ENCODE assay signal across 20 cellular contexts in the genomic region with DNA sequence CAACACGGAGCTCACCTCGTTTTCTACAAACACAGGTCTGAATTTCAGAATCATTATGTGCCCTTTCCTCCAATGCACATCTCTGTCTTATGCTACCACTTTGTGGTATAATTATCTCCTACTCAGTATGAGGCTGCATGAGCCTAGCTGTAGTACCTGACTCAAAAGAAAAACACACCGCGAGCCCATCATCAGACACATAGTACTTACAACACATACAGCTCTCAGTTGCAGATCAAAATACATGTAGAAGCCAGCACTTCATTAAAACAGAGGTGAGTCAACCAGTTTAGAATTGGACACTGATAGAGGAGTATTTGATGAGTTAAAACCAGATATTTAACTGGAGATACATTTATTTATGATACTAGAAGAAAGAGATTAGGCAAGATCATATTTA. TPM values are rescaled to one million over a fixed set of nuclear protein-coding genes. Genes with fewer than 3 reads are reported as not detected.
A peak's percentile ranks its signal among the peaks of the same experiment; 100 is the strongest.
DNase-seq lines count a peak whose midpoint lies in the region; ATAC-seq and TF ChIP-seq lines count a peak whose summit lies in the region.
"Had no signal": no experiment of that assay in that cellular context is flagged by ENCODE, and none has a peak within 500 bp of the region (broad histone marks: within the 10 kb centered on the region; RNA-seq: fewer than 3 reads in every experiment).

No MANE protein-coding gene starts in this region.

- H3K27me3 Mint-ChIP-seq in Calu3 (ENCODE audit: unreplicated experiment) = no peaks in the 10 kb centered on the region
- H3K27me3 Mint-ChIP-seq in T-helper 2 cell treated with Interferon-gamma antibody and Interleukin-4, amounts not matched to agents 5 μg/mL and 100 μg/mL, for 36 hours (ENCODE audit: low read depth) = peaks cover 45% of the 10 kb centered on the region
- peaks cover 4 to 45% (median 16%) of the 10 kb centered on the region in 5 donors for H3K27me3 Mint-ChIP-seq in naive thymus-derived CD4-positive, alpha-beta T cell

- H3K4me1 Mint-ChIP-seq in Calu3 (ENCODE audit: low read depth, unreplicated experiment) = peaks cover 37% of the 10 kb centered on the region
- peaks cover 16% of the 10 kb centered on the region for H3K4me1 Mint-ChIP-seq in T-helper 2 cell treated with Interferon-gamma antibody and Interleukin-4, amounts not matched to agents 5 μg/mL and 100 μg/mL, for 36 hours (ENCODE audit: low read depth)
- peaks cover 9 to 14% (median 11%) of the 10 kb centered on the region in 7 donors for H3K4me1 Mint-ChIP-seq in naive thymus-derived CD4-positive, alpha-beta T cell

- peaks cover 39% of the 10 kb centered on the region for H3K36me3 Mint-ChIP-seq in Calu3 (ENCODE audit: insufficient read depth, unreplicated experiment)
- no peaks in the 10 kb centered on the region for H3K36me3 Mint-ChIP-seq in T-helper 2 cell treated with Interferon-gamma antibody and Interleukin-4, amounts not matched to agents 5 μg/mL and 100 μg/mL, for 36 hours (ENCODE audit: low read depth)
- no peaks in the 10 kb centered on the region for H3K36me3 Mint-ChIP-seq in naive thymus-derived CD4-positive, alpha-beta T cell
- H3K36me3 Mint-ChIP-seq: stimulated activated memory B cell treated with anti-CD40 and anti-IgM and Interleukin-4, amounts not matched to agents 10 μg/mL and 1 μg/mL and 100 μg/mL, for 72 hours had no signal

- no peaks in the 10 kb centered on the region for H3K36me3 ChIP-seq in naive thymus-derived CD4-positive, alpha-beta T cell (ENCODE audit: control insufficient read depth in 2 of 3, insufficient read depth in 3 of 3, low read length in 3 of 3)
- H3K36me3 ChIP-seq: gastroesophageal sphincter, prostate gland, upper lobe of left lung had no signal

- ATAC-seq in naive thymus-derived CD4-positive, alpha-beta T cell = no peak
- ATAC-seq: gastroesophageal sphincter; left lobe of liver; Right ventricle myocardium inferior; stimulated activated memory B cell treated with anti-CD40 and anti-IgM and Interleukin-4, amounts not matched to agents 10 μg/mL and 1 μg/mL and 100 μg/mL, for 72 hours had no signal

- H3K9me3 ChIP-seq in naive thymus-derived CD4-positive, alpha-beta T cell (ENCODE audit: control insufficient read depth in 2 of 3, low read length in 3 of 3) = no peaks in the 10 kb centered on the region
- H3K9me3 ChIP-seq: gastroesophageal sphincter, prostate gland, upper lobe of left lung had no signal

- H3K27ac Mint-ChIP-seq in Calu3 (ENCODE audit: unreplicated experiment) = peak overlapping the region; percentile 93
- H3K27ac Mint-ChIP-seq in T-helper 2 cell treated with Interferon-gamma antibody and Interleukin-4, amounts not matched to agents 5 μg/mL and 100 μg/mL, for 36 hours = no peak overlapping the region
- peak overlapping the region in 1 of 9 donors; percentile 46 for H3K27ac Mint-ChIP-seq in naive thymus-derived CD4-positive, alpha-beta T cell

- POLR2A ChIA-PET in naive thymus-derived CD4-positive, alpha-beta T cell (lab: Charles Lee) = no interaction called here

- intact Hi-C loops in Calu3 (cut with micrococcal nuclease; ENCODE audit: unreplicated experiment) = no loop called here
- intact Hi-C loops in naive thymus-derived CD4-positive, alpha-beta T cell (cut with micrococcal nuclease) = no loop called here

- CTCF ChIA-PET in Calu3 (lab: Charles Lee) = no interaction called here
- CTCF ChIA-PET in naive thymus-derived CD4-positive, alpha-beta T cell (lab: Charles Lee) = no interaction called here

- DNase-seq in NCI-H2107 treated with DMSO at 0.1 percent for 48 hours (lab: John Stamatoyannopoulos, UW; ENCODE audit: unreplicated experiment) = peak; percentile 22
- no peak for DNase-seq in NCI-H2107 (lab: John Stamatoyannopoulos, UW)
- DNase-seq in Calu3 = no peak
- DNase-seq in T-helper 2 cell treated with Interferon-gamma antibody and Interleukin-4, amounts not matched to agents 5 μg/mL and 100 μg/mL, for 36 hours (ENCODE audit: low spot score) = no peak
- DNase-seq in naive thymus-derived CD4-positive, alpha-beta T cell = no peak
- no peak for DNase-seq in foreskin fibroblast
- DNase-seq in anterior cingulate cortex (lab: John Stamatoyannopoulos, UW) = no peak
- DNase-seq in cerebellum (ENCODE audit: low spot score) = no peak
- DNase-seq: activated CD4-positive, CD25-positive, alpha-beta regulatory T cell; amygdala; EL; NCI-H345; upper lobe of left lung had no signal

- H3K4me1 ChIP-seq in naive thymus-derived CD4-positive, alpha-beta T cell (ENCODE audit: control insufficient read depth in 2 of 2, insufficient read depth in 2 of 2, low read length in 2 of 2) = peaks cover 0 to 5% of the 10 kb centered on the region in 2 donors
- H3K4me1 ChIP-seq: prostate gland had no signal

- peaks cover 0 to 9% of the 10 kb centered on the region in 2 donors for H3K27me3 ChIP-seq in naive thymus-derived CD4-positive, alpha-beta T cell (ENCODE audit: control insufficient read depth in 2 of 2, insufficient read depth in 2 of 2, low read length in 2 of 2)

- peak overlapping the region; percentile 77 for H3K4me3 Mint-ChIP-seq in Calu3 (ENCODE audit: low read depth, unreplicated experiment)
- peak overlapping the region; percentile 3 for H3K4me3 Mint-ChIP-seq in T-helper 2 cell treated with Interferon-gamma antibody and Interleukin-4, amounts not matched to agents 5 μg/mL and 100 μg/mL, for 36 hours
- H3K4me3 Mint-ChIP-seq in naive thymus-derived CD4-positive, alpha-beta T cell = peak overlapping the region; percentile 15 to 96 (median 88)

- H3K4me3 ChIP-seq in naive thymus-derived CD4-positive, alpha-beta T cell (ENCODE audit: low read length) = no peak overlapping the region
- no peak overlapping the region for H3K4me3 ChIP-seq in foreskin fibroblast (ENCODE audit: low read depth in 1 of 2, low read length in 2 of 2)
- H3K4me3 ChIP-seq: gastroesophageal sphincter, prostate gland had no signal

- no TSS peak for BruUV-seq in Calu3 (replicated peaks; lab: Mats Ljungman, UMichigan)

- no peak overlapping the region for H3K27ac ChIP-seq in naive thymus-derived CD4-positive, alpha-beta T cell (ENCODE audit: low read depth, low read length)
- H3K27ac ChIP-seq: C4-2B, gastroesophageal sphincter, HL-60, prostate gland, upper lobe of left lung had no signal

- no peaks in the 10 kb centered on the region for H3K9me3 Mint-ChIP-seq in Calu3 (ENCODE audit: low read depth, unreplicated experiment)
- no peaks in the 10 kb centered on the region for H3K9me3 Mint-ChIP-seq in T-helper 2 cell treated with Interferon-gamma antibody and Interleukin-4, amounts not matched to agents 5 μg/mL and 100 μg/mL, for 36 hours
- H3K9me3 Mint-ChIP-seq in naive thymus-derived CD4-positive, alpha-beta T cell = no peaks in the 10 kb centered on the region
- H3K9me3 Mint-ChIP-seq: stimulated activated memory B cell treated with anti-CD40 and anti-IgM and Interleukin-4, amounts not matched to agents 10 μg/mL and 1 μg/mL and 100 μg/mL, for 72 hours had no signal

- TF ChIP-seq CTCF in Calu3 (IDR thresholded peaks at IDR 0.05; ENCODE audit: unreplicated experiment) = no peak
- no peak for TF ChIP-seq CTCF in foreskin fibroblast (IDR thresholded peaks at IDR 0.05; ENCODE audit: low read depth, low read length)

RNA-seq across cellular contexts. Expression of a gene that starts 1.4 kb away (rescaled TPM):
- total RNA-seq in Calu3 (2022) = 25.0 and 26.7 TPM in 2 replicates
- 1 to 10 TPM; 1.4 to 7.8 (median 3.0) TPM for total RNA-seq in naive thymus-derived CD4-positive, alpha-beta T cell
- polyA plus RNA-seq in naive thymus-derived CD4-positive, alpha-beta T cell = 1 to 10 TPM; 1.7 to 5.1 TPM
- 17.1 TPM for total RNA-seq in cerebellum
- total RNA-seq: gastroesophageal sphincter, Right ventricle myocardium inferior had no signal

Comparison
In these comparisons a context has a peak if more than half of its experiments do, and no peak if none do; other contexts are left out.
1. H3K4me3 Mint-ChIP-seq: peak in every context shown above with its lines; median percentile 88 in naive thymus-derived CD4-positive, alpha-beta T cell; 77 in Calu3; 3 in T-helper 2 cell treated with Interferon-gamma antibody and Interleukin-4, amounts not matched to agents 5 μg/mL and 100 μg/mL, for 36 hours.